8 cellular contexts compared by ENCODE assay signal in genomic region chr10:87865201-87866025, GRCh38. TPM values are rescaled to one million over a fixed set of nuclear protein-coding genes. Genes with fewer than 3 reads are reported as not detected.
DNase-seq lines count a peak whose midpoint lies in the region; ATAC-seq and TF ChIP-seq lines count a peak whose summit lies in the region.

No MANE protein-coding gene starts in this region.

- H3K4me1 ChIP-seq in SJSA1 (replicated peaks) (peaks cover 3% of the 10 kb centered on the region; the same call in 1 of the 2 replicates), skeletal muscle satellite cell (ENCODE audit: control insufficient read depth, insufficient read depth, low read length) (peaks cover 15% of the 10 kb centered on the region)

- ATAC-seq in HG02610 (IDR thresholded peaks at IDR 0.05; ENCODE audit: unreplicated experiment), result no peak

- no peak for TF ChIP-seq CTCF in fibroblast of the aortic adventitia (IDR thresholded peaks at IDR 0.05; ENCODE audit: insufficient read depth, low read length)

- H3K27ac ChIP-seq in SJSA1, result no peak overlapping the region

- peak overlapping the region; percentile 93 for H3K4me2 ChIP-seq in skeletal muscle satellite cell (ENCODE audit: low read length)

- H3K27me3 ChIP-seq in H7 (ENCODE audit: control insufficient read depth, insufficient read depth, low read length) (no peaks in the 10 kb centered on the region), SJSA1 (replicated peaks) (no peaks in the 10 kb centered on the region), skeletal muscle satellite cell (ENCODE audit: control insufficient read depth, insufficient read depth, low read length) (no peaks in the 10 kb centered on the region)

- H3K4me3 ChIP-seq in H7 (ENCODE audit: insufficient read depth, low read depth, low read length) (peak overlapping the region; percentile 89), SJSA1 (peak overlapping the region; percentile 94), fibroblast of the aortic adventitia (ENCODE audit: low read depth, low read length) (peak overlapping the region; percentile 87), skeletal muscle satellite cell (ENCODE audit: low read length) (peak overlapping the region; percentile 92)

- no peak for DNase-seq in H7
- peak in 1 of 2 experiments; percentile 39 for DNase-seq in SJSA1 (ENCODE audit: low read depth in 1 of 2, low spot score in 2 of 2)
- DNase-seq in fibroblast of the aortic adventitia (ENCODE audit: low read depth), result no peak
- no peak for DNase-seq in nucleus accumbens (lab: John Stamatoyannopoulos, UW)
- no peak for DNase-seq in SHP77 (lab: John Stamatoyannopoulos, UW)
- no peak for DNase-seq in NCI-H2081 (lab: John Stamatoyannopoulos, UW)

- H3K9me3 ChIP-seq in SJSA1 (replicated peaks) (no peaks in the 10 kb centered on the region), skeletal muscle satellite cell (replicated peaks; ENCODE audit: low read length) (no peaks in the 10 kb centered on the region)

- H3K36me3 ChIP-seq in H7 (replicated peaks; ENCODE audit: control insufficient read depth, insufficient read depth, low read length) (no peaks in the 10 kb centered on the region), SJSA1 (peaks cover 10% of the 10 kb centered on the region), skeletal muscle satellite cell (ENCODE audit: insufficient read depth, low read length) (no peaks in the 10 kb centered on the region)

- H3K9ac ChIP-seq in skeletal muscle satellite cell (ENCODE audit: low read depth, low read length), result peak overlapping the region; percentile 89

RNA-seq across cellular contexts. Expression of gene PTEN, which starts 2.0 kb away (rescaled TPM):
- total RNA-seq in H7 (2014; rRNA removed; shearing (Covaris generic)), result 25.5 and 53.6 TPM in 2 replicates
- total RNA-seq in SJSA1 (2014; rRNA removed; shearing (Covaris generic)), result 39.2 and 53.7 TPM in 2 replicates
- 132 and 316 TPM in 2 replicates for total RNA-seq in fibroblast of the aortic adventitia (ENCODE audit: low replicate concordance)
- total RNA-seq in skeletal muscle satellite cell (2012; rRNA removed), result 60.9 and 94.8 TPM in 2 replicates

RNA-seq across cellular contexts. Expression of gene KLLN, which starts 2.1 kb away (rescaled TPM):
- 0.10 and 0.15 TPM in 2 replicates for total RNA-seq in H7 (2014; rRNA removed; shearing (Covaris generic))
- total RNA-seq in SJSA1 (2014; rRNA removed; shearing (Covaris generic)), result 0.05 and 0.81 TPM in 2 replicates
- 0.99 and 2.0 TPM in 2 replicates for total RNA-seq in fibroblast of the aortic adventitia (ENCODE audit: low replicate concordance)
- total RNA-seq in skeletal muscle satellite cell (2012; rRNA removed), result 0.66 and 1.3 TPM in 2 replicates

RNA-seq across cellular contexts. Expression of gene ATAD1, which starts 47.4 kb away (rescaled TPM):
- total RNA-seq in H7 (2014; rRNA removed; shearing (Covaris generic)), result 37.5 and 47.2 TPM in 2 replicates
- total RNA-seq in SJSA1 (2014; rRNA removed; shearing (Covaris generic)), result 46.2 and 63.7 TPM in 2 replicates
- 45.2 and 51.8 TPM in 2 replicates for total RNA-seq in fibroblast of the aortic adventitia (ENCODE audit: low replicate concordance)
- 39.3 TPM in 2 replicates for total RNA-seq in skeletal muscle satellite cell (2012; rRNA removed)
